ENCODE assay signal across 15 cellular contexts in the genomic region with DNA sequence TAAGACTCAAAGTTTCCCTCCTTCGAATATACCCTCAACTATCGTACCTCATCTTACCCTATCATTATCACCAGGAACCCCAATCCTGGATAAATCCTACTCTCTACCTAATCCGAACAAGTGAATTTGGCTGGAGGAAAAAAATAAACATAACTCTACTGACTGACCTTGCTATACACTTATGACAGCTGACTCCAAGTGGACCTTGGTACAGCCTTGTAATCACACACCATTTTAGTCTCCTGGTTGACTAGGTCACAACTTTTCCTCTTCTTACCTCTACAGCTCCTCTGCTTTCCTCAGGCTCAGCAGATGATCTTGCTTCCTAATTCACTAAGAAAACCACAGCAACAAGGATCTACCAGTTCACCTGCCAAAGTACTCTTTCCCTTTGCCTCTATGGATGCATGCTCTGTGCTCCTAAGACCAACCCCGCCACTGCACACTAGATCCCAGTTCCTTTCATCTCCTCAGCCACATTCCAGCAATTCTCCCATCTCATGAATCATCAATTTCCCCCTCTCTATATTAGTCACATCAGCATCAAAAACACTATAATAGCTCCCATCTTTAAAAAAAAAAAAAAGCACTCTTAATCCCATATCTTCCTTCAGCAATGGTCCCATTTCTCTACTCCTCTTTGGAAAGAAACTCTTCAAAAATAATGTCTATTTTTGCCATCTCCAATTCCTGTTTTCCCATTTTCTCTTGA. TPM values are rescaled to one million over a fixed set of nuclear protein-coding genes. Genes with fewer than 3 reads are reported as not detected.
A peak's percentile ranks its signal among the peaks of the same experiment; 100 is the strongest.
DNase-seq lines count a peak whose midpoint lies in the region; ATAC-seq and TF ChIP-seq lines count a peak whose summit lies in the region.
"Had no signal": no experiment of that assay in that cellular context is flagged by ENCODE, and none has a peak within 500 bp of the region (broad histone marks: within the 10 kb centered on the region; RNA-seq: fewer than 3 reads in every experiment).

No MANE protein-coding gene starts in this region.

- no peaks in the 10 kb centered on the region for H3K9me3 ChIP-seq in aorta (ENCODE audit: control insufficient read depth, low read length)

- H3K27ac ChIP-seq in RWPE1: no peak overlapping the region
- peak overlapping the region; percentile 10 for H3K27ac ChIP-seq in epithelial cell of prostate
- H3K27ac ChIP-seq in aorta (ENCODE audit: low read depth in 1 of 2, low read length in 2 of 2): no peak overlapping the region

- no peak overlapping the region for H3K4me3 ChIP-seq in aorta (ENCODE audit: low read length in 2 of 2)

- peak; percentile 92 for DNase-seq in EH (ENCODE audit: low read depth)
- DNase-seq in RWPE1 (ENCODE audit: low spot score): peak; percentile 84
- DNase-seq in epithelial cell of prostate (ENCODE audit: low read depth, low spot score): no peak
- DNase-seq in non-pigmented ciliary epithelial cell (ENCODE audit: low read depth): peak; percentile 48
- DNase-seq in sciatic nerve (ENCODE audit: low spot score): no peak
- no peak for DNase-seq in aorta
- DNase-seq: activated CD8-positive, alpha-beta memory T cell treated with anti-CD3 and anti-CD28 coated beads, Interleukin-2, amount 50 U/mL, for 48 hours; CD4-positive, alpha-beta T cell; effector CD8-positive, alpha-beta T cell; NCI-H1092 treated with DMSO at 0.1 percent for 48 hours; NCI-H510A treated with DMSO at 0.1 percent for 48 hours; right cardiac atrium; substantia nigra had no signal

- H3K4me3 Mint-ChIP-seq in stimulated activated memory B cell treated with anti-CD40 and anti-IgM and Interleukin-4, amounts not matched to agents 10 μg/mL and 1 μg/mL and 100 μg/mL, for 72 hours: no peak overlapping the region
- H3K4me3 Mint-ChIP-seq: CD4-positive, alpha-beta T cell had no signal

- TF ChIP-seq CTCF in RWPE1 (conservative IDR thresholded peaks at IDR 0.05; ENCODE audit: low read depth): no peak

- ATAC-seq in sciatic nerve (no peak), HG03135 (IDR thresholded peaks at IDR 0.05; ENCODE audit: unreplicated experiment) (no peak), aorta (ENCODE audit: low FRiP score) (no peak)
- no peak for ATAC-seq in stimulated activated memory B cell treated with anti-CD40 and anti-IgM and Interleukin-4, amounts not matched to agents 10 μg/mL and 1 μg/mL and 100 μg/mL, for 72 hours
- ATAC-seq: right cardiac atrium had no signal

- H3K36me3 ChIP-seq in aorta (ENCODE audit: control insufficient read depth in 1 of 2, insufficient read depth in 2 of 2, low read length in 1 of 2): no peaks in the 10 kb centered on the region

- intact Hi-C loops in sciatic nerve (cut with DNase I) (no loop called here), aorta (cut with DNase I) (no loop called here)

- peaks cover 0 to 4% of the 10 kb centered on the region in 2 donors for H3K4me1 ChIP-seq in aorta (ENCODE audit: control insufficient read depth in 1 of 2, insufficient read depth in 2 of 2, low read length in 2 of 2)

- H3K36me3 Mint-ChIP-seq in stimulated activated memory B cell treated with anti-CD40 and anti-IgM and Interleukin-4, amounts not matched to agents 10 μg/mL and 1 μg/mL and 100 μg/mL, for 72 hours: peaks cover under 1% of the 10 kb centered on the region

- 94 to 96% methylated on average over 4 of the region's 4 CpGs for WGBS in aorta, 2 donors

- POLR2A ChIA-PET in RWPE1 (lab: Yijun Ruan, JAX; ENCODE audit: low non-redundant PET): no interaction called here

- H3K4me1 Mint-ChIP-seq in stimulated activated memory B cell treated with anti-CD40 and anti-IgM and Interleukin-4, amounts not matched to agents 10 μg/mL and 1 μg/mL and 100 μg/mL, for 72 hours: peaks cover 20% of the 10 kb centered on the region

- CTCF ChIA-PET in RWPE1 (lab: Yijun Ruan, JAX): interaction anchor here (0.5 to 1.2 kb wide), 2 partner anchors 33 to 111 kb away, joined by 3 to 10 read pairs; partner anchors contain the start of gene STK17A

- H3K27ac Mint-ChIP-seq in stimulated activated memory B cell treated with anti-CD40 and anti-IgM and Interleukin-4, amounts not matched to agents 10 μg/mL and 1 μg/mL and 100 μg/mL, for 72 hours: no peak overlapping the region
- H3K27ac Mint-ChIP-seq: CD4-positive, alpha-beta T cell had no signal

- no peaks in the 10 kb centered on the region for H3K9me3 Mint-ChIP-seq in stimulated activated memory B cell treated with anti-CD40 and anti-IgM and Interleukin-4, amounts not matched to agents 10 μg/mL and 1 μg/mL and 100 μg/mL, for 72 hours
- H3K9me3 Mint-ChIP-seq: CD4-positive, alpha-beta T cell had no signal

- H3K27me3 Mint-ChIP-seq in stimulated activated memory B cell treated with anti-CD40 and anti-IgM and Interleukin-4, amounts not matched to agents 10 μg/mL and 1 μg/mL and 100 μg/mL, for 72 hours: no peaks in the 10 kb centered on the region
- H3K27me3 Mint-ChIP-seq: CD4-positive, alpha-beta T cell had no signal

- H3K27me3 ChIP-seq in aorta (ENCODE audit: control insufficient read depth in 1 of 2, insufficient read depth in 2 of 2, low read length in 1 of 2): no peaks in the 10 kb centered on the region

RNA-seq across cellular contexts. Expression of gene COA1, which starts 35.5 kb away (rescaled TPM):
- total RNA-seq in sciatic nerve (56.8 TPM), aorta (10 to 100 TPM; 36.5 to 55.6 TPM)
- polyA plus RNA-seq in aorta: 10 to 100 TPM; 47.5 to 57.2 TPM

Comparison
In these comparisons a context has a peak if more than half of its experiments do, and no peak if none do; other contexts are left out.
1. DNase-seq: peak in EH (single experiment), RWPE1 (single experiment) and non-pigmented ciliary epithelial cell (single experiment); none in epithelial cell of prostate (single experiment), sciatic nerve (single experiment) and aorta (0 of 2).